22 cellular contexts compared by ENCODE assay signal in genomic region chr3:182063742-182064141, GRCh38.
DNase-seq lines count a peak whose midpoint lies in the region; ATAC-seq, FAIRE-seq and TF ChIP-seq lines count a peak whose summit lies in the region.
"Had no signal": no experiment of that assay in that cellular context is flagged by ENCODE, and none has a peak within 500 bp of the region (broad histone marks: within the 10 kb centered on the region; RNA-seq: fewer than 3 reads in every experiment).

No MANE protein-coding gene starts in this region.

- H3K27ac ChIP-seq in mammary epithelial cell (ENCODE audit: insufficient read depth, low read depth, low read length) (no peak overlapping the region), keratinocyte (ENCODE audit: control insufficient read depth, insufficient read depth, low read length) (no peak overlapping the region), SK-N-SH (ENCODE audit: low read depth in 2 of 2, low read length in 1 of 2) (no peak overlapping the region)
- H3K27ac ChIP-seq: 22Rv1, BLaER1, C4-2B had no signal

- no peak overlapping the region for H3K27ac Mint-ChIP-seq in MCF 10A (ENCODE audit: low read depth, unreplicated experiment)
- H3K27ac Mint-ChIP-seq: B cell; CD4-positive, CD25-positive, alpha-beta regulatory T cell; CD8-positive, alpha-beta T cell; GM23338; H9 had no signal

- no peaks in the 10 kb centered on the region for H3K9me1 ChIP-seq in keratinocyte (ENCODE audit: control insufficient read depth, extremely low read depth, insufficient read depth, low read length)

- no peak overlapping the region for H3K4me3 Mint-ChIP-seq in MCF 10A (ENCODE audit: unreplicated experiment)
- H3K4me3 Mint-ChIP-seq: B cell; CD4-positive, CD25-positive, alpha-beta regulatory T cell; CD8-positive, alpha-beta T cell; GM23338; H9 had no signal

- no peaks in the 10 kb centered on the region for H3K27me3 Mint-ChIP-seq in MCF 10A (ENCODE audit: insufficient read depth, unreplicated experiment)
- H3K27me3 Mint-ChIP-seq: B cell; CD4-positive, CD25-positive, alpha-beta regulatory T cell had no signal

- H3K9me3 ChIP-seq in mammary epithelial cell (replicated peaks; ENCODE audit: insufficient read depth, low read length), result no peaks in the 10 kb centered on the region
- H3K9me3 ChIP-seq in keratinocyte (ENCODE audit: control insufficient read depth, low read depth, low read length), result no peaks in the 10 kb centered on the region
- H3K9me3 ChIP-seq in SK-N-SH, result no peaks in the 10 kb centered on the region
- H3K9me3 ChIP-seq: BLaER1, Caco-2 had no signal

- intact Hi-C loops in mammary epithelial cell (cut with micrococcal nuclease), result no loop called here
- intact Hi-C loops in MCF 10A (cut with micrococcal nuclease), result no loop called here

- no peak for TF ChIP-seq EP300 in SK-N-SH (IDR thresholded peaks at IDR 0.05; ENCODE audit: borderline replicate concordance in 1 of 2, low read depth in 1 of 2, low read length in 1 of 2)

- ATAC-seq in esophagus mucosa (peak; percentile 79), HG02763 (IDR thresholded peaks at IDR 0.05; ENCODE audit: unreplicated experiment) (no peak)
- ATAC-seq: CD8-positive, alpha-beta T cell; GM23338; HCT116 had no signal

- FAIRE-seq in bronchial epithelial cell (lab: Jason Lieb, UNC), result no peak
- peak; percentile 86 for FAIRE-seq in keratinocyte (lab: Jason Lieb, UNC)
- FAIRE-seq: GM12892, GM19239 had no signal

- no peaks in the 10 kb centered on the region for H3K27me3 ChIP-seq in mammary epithelial cell (ENCODE audit: insufficient read depth, low read length)
- H3K27me3 ChIP-seq in bronchial epithelial cell (ENCODE audit: control insufficient read depth, insufficient read depth, low read length), result no peaks in the 10 kb centered on the region
- H3K27me3 ChIP-seq in keratinocyte (ENCODE audit: control insufficient read depth, extremely low read depth, insufficient read depth, low read length), result no peaks in the 10 kb centered on the region
- H3K27me3 ChIP-seq in SK-N-SH (ENCODE audit: insufficient read depth), result no peaks in the 10 kb centered on the region
- H3K27me3 ChIP-seq: BLaER1 had no signal

- TF ChIP-seq CTCF in mammary epithelial cell (conservative IDR thresholded peaks at IDR 0.05 in 1 of 2, IDR thresholded peaks at IDR 0.05 in 1 of 2; ENCODE audit: extremely low read depth in 1 of 2, insufficient read depth in 1 of 2, low read depth in 1 of 2, low read length in 2 of 2), result no peak
- TF ChIP-seq CTCF in MCF 10A (IDR thresholded peaks at IDR 0.05; ENCODE audit: unreplicated experiment), result no peak
- TF ChIP-seq CTCF in bronchial epithelial cell (IDR thresholded peaks at IDR 0.05; ENCODE audit: insufficient read depth, low read length, severe bottlenecking), result no peak
- no peak for TF ChIP-seq CTCF in keratinocyte (optimal IDR thresholded peaks at IDR 0.05 in 1 of 3, IDR thresholded peaks at IDR 0.05 in 1 of 3, conservative IDR thresholded peaks at IDR 0.05 in 1 of 3; ENCODE audit: extremely low read depth in 1 of 3, insufficient read depth in 2 of 3, low read length in 3 of 3)
- no peak for TF ChIP-seq CTCF in SK-N-SH (IDR thresholded peaks at IDR 0.05)

- H3K9me3 Mint-ChIP-seq in MCF 10A (ENCODE audit: unreplicated experiment), result no peaks in the 10 kb centered on the region
- H3K9me3 Mint-ChIP-seq: CD8-positive, alpha-beta T cell; GM23338; H9 had no signal

- peak overlapping the region; percentile 46 for H3K4me2 ChIP-seq in mammary epithelial cell (ENCODE audit: insufficient read depth, low read depth, low read length)
- peak overlapping the region; percentile 41 for H3K4me2 ChIP-seq in keratinocyte (ENCODE audit: control insufficient read depth, extremely low read depth, insufficient read depth, low read depth, low read length)
- no peak overlapping the region for H3K4me2 ChIP-seq in SK-N-SH
- H3K4me2 ChIP-seq: BLaER1, GM23338 had no signal

- no peaks in the 10 kb centered on the region for H4K20me1 ChIP-seq in mammary epithelial cell (ENCODE audit: insufficient read depth, low read length)
- no peaks in the 10 kb centered on the region for H4K20me1 ChIP-seq in keratinocyte (ENCODE audit: control insufficient read depth, extremely low read depth, insufficient read depth, low read length)
- H4K20me1 ChIP-seq in SK-N-SH (ENCODE audit: insufficient read depth), result no peaks in the 10 kb centered on the region
- H4K20me1 ChIP-seq: BLaER1 had no signal

- no peaks in the 10 kb centered on the region for H3K36me3 Mint-ChIP-seq in MCF 10A (ENCODE audit: insufficient read depth, unreplicated experiment)
- H3K36me3 Mint-ChIP-seq: CD4-positive, CD25-positive, alpha-beta regulatory T cell; CD8-positive, alpha-beta T cell had no signal

- no peaks in the 10 kb centered on the region for H3F3A ChIP-seq in SK-N-SH (replicated peaks; ENCODE audit: insufficient read depth)

- no peak for TF ChIP-seq RAD21 in SK-N-SH (IDR thresholded peaks at IDR 0.05; ENCODE audit: low read length)

- CTCF ChIA-PET in mammary epithelial cell (lab: Charles Lee; ENCODE audit: low non-redundant PET) (no interaction called here), MCF 10A (lab: Yijun Ruan, JAX) (no interaction called here), SK-N-SH (lab: Yijun Ruan, JAX) (no interaction called here)

- peaks cover 6% of the 10 kb centered on the region for H3K4me1 ChIP-seq in mammary epithelial cell (ENCODE audit: insufficient read depth, low read length)
- peaks cover 17% of the 10 kb centered on the region for H3K4me1 ChIP-seq in keratinocyte (ENCODE audit: control insufficient read depth, extremely low read depth, insufficient read depth, low read length)
- H3K4me1 ChIP-seq in SK-N-SH (ENCODE audit: control insufficient read depth in 1 of 2, insufficient read depth in 2 of 2, low read depth in 1 of 2, low read length in 1 of 2), result no peaks in the 10 kb centered on the region; a peak in 1 of 4 replicates
- H3K4me1 ChIP-seq: BLaER1, Caco-2 had no signal

- BruUV-seq in mammary epithelial cell (replicated peaks; lab: Mats Ljungman, UMichigan) (no TSS peak), MCF 10A (replicated peaks; lab: Mats Ljungman, UMichigan) (no TSS peak)

- in situ Hi-C loops in mammary epithelial cell (cut with MboI; ENCODE audit: low sequenced_read_pairs in 2 of 2), result no loop called here

- H3K9me2 ChIP-seq in SK-N-SH, result no peaks in the 10 kb centered on the region

- H2AFZ ChIP-seq in mammary epithelial cell (ENCODE audit: low read depth, low read length) (peak overlapping the region; percentile 14), keratinocyte (ENCODE audit: control insufficient read depth, low read length) (peak overlapping the region; percentile 40), SK-N-SH (ENCODE audit: low read depth) (no peak overlapping the region)
- H2AFZ ChIP-seq: GM23338 had no signal

- H3K79me2 ChIP-seq in mammary epithelial cell (ENCODE audit: insufficient read depth, low read length) (no peaks in the 10 kb centered on the region), keratinocyte (ENCODE audit: control insufficient read depth, insufficient read depth, low read length) (no peaks in the 10 kb centered on the region), SK-N-SH (ENCODE audit: insufficient read depth) (no peaks in the 10 kb centered on the region)

- H3K4me1 Mint-ChIP-seq in MCF 10A (ENCODE audit: insufficient read depth, unreplicated experiment), result peaks cover 5% of the 10 kb centered on the region
- H3K4me1 Mint-ChIP-seq: B cell; CD4-positive, CD25-positive, alpha-beta regulatory T cell; GM23338; H9 had no signal

- dilution Hi-C loops in mammary epithelial cell (cut with HindIII; ENCODE audit: low sequenced_read_pairs), result no loop called here
- dilution Hi-C loops in keratinocyte (cut with MboI; ENCODE audit: extremely low pct_ligation_motif_present, low sequenced_read_pairs), result no loop called here

- POLR2A ChIA-PET in MCF 10A (lab: Yijun Ruan, JAX) (no interaction called here), SK-N-SH (lab: Yijun Ruan, JAX) (no interaction called here)

- DNase-seq in mammary epithelial cell (peak; percentile 57), MCF 10A (ENCODE audit: unreplicated experiment) (no peak), bronchial epithelial cell (ENCODE audit: low read depth) (peak; percentile 92), keratinocyte (ENCODE audit: low read depth, low spot score) (no peak), T1000 (lab: John Stamatoyannopoulos, UW) (no peak), SK-N-SH (no peak)
- DNase-seq: Caco-2; CD4-positive, CD25-positive, alpha-beta regulatory T cell; CD8-positive, alpha-beta T cell; DMS153; DND-41; H9 had no signal

- H3K9ac ChIP-seq in mammary epithelial cell (ENCODE audit: insufficient read depth, low read length), result no peak overlapping the region
- no peak overlapping the region for H3K9ac ChIP-seq in keratinocyte (ENCODE audit: control insufficient read depth, extremely low read depth, insufficient read depth, low read length)
- no peak overlapping the region for H3K9ac ChIP-seq in SK-N-SH
- H3K9ac ChIP-seq: BLaER1 had no signal

- no peak overlapping the region for H3K4me3 ChIP-seq in mammary epithelial cell (replicated peaks in 1 of 3; ENCODE audit: insufficient read depth in 1 of 3, low read depth in 2 of 3, low read length in 3 of 3)
- H3K4me3 ChIP-seq in bronchial epithelial cell (ENCODE audit: low read depth, low read length), result no peak overlapping the region
- peak overlapping the region in 1 of 3 experiments; percentile 26 for H3K4me3 ChIP-seq in keratinocyte (ENCODE audit: control insufficient read depth in 2 of 3, extremely low read depth in 1 of 3, insufficient read depth in 2 of 3, low read depth in 1 of 3, low read length in 3 of 3)
- no peak overlapping the region for H3K4me3 ChIP-seq in SK-N-SH (ENCODE audit: low read depth in 2 of 2, low read length in 1 of 2)
- H3K4me3 ChIP-seq: BLaER1, GM23338 had no signal

- H3K36me3 ChIP-seq in mammary epithelial cell (ENCODE audit: insufficient read depth, low read length) (no peaks in the 10 kb centered on the region), bronchial epithelial cell (ENCODE audit: control insufficient read depth, insufficient read depth, low read length) (no peaks in the 10 kb centered on the region), keratinocyte (ENCODE audit: control insufficient read depth in 2 of 2, extremely low read depth in 1 of 2, insufficient read depth in 2 of 2, low read length in 2 of 2) (no peaks in the 10 kb centered on the region), SK-N-SH (replicated peaks in 1 of 2; ENCODE audit: control insufficient read depth in 1 of 2, insufficient read depth in 2 of 2, low read length in 1 of 2) (no peaks in the 10 kb centered on the region)
- H3K36me3 ChIP-seq: BLaER1 had no signal

- 8% methylated on average over 1 of the region's 1 CpG for WGBS in mammary epithelial cell (ENCODE audit: low coverage, missing lambda C conversion rate)
- 13% methylated on average over 1 of the region's 1 CpG for WGBS in SK-N-SH (ENCODE audit: low lambda C conversion rate)

TF ChIP-seq in SK-N-SH, 30 proteins besides CTCF, POLR2A, EP300 and RAD21 (continues in another document):
- no peak for TF ChIP-seq RXRA (IDR thresholded peaks at IDR 0.05; ENCODE audit: borderline replicate concordance, low read depth)
- TF ChIP-seq USF1 (IDR thresholded peaks at IDR 0.05; ENCODE audit: borderline replicate concordance, low read depth), result no peak

Comparison
In these comparisons a context has a peak if more than half of its experiments do, and no peak if none do; other contexts are left out.
1. DNase-seq: peak in mammary epithelial cell (single experiment) and bronchial epithelial cell (single experiment); none in MCF 10A (single experiment), keratinocyte (single experiment), T1000 (single experiment) and SK-N-SH (single experiment).